2 cellular contexts compared by ENCODE assay signal in genomic region chr4:102993985-102994384, GRCh38. TPM values are rescaled to one million over a fixed set of nuclear protein-coding genes. Genes with fewer than 3 reads are reported as not detected.
"Had no signal": no experiment of that assay in that cellular context is flagged by ENCODE, and none has a peak within 500 bp of the region (broad histone marks: within the 10 kb centered on the region; RNA-seq: fewer than 3 reads in every experiment).

No MANE protein-coding gene starts in this region.

RNA-seq across cellular contexts. Expression of gene SLC9B1, which starts 25.5 kb away (rescaled TPM):
- total RNA-seq: PC-3, PC-9 had no signal
